ENCODE assay signal across 1 cellular context in the genomic region with DNA sequence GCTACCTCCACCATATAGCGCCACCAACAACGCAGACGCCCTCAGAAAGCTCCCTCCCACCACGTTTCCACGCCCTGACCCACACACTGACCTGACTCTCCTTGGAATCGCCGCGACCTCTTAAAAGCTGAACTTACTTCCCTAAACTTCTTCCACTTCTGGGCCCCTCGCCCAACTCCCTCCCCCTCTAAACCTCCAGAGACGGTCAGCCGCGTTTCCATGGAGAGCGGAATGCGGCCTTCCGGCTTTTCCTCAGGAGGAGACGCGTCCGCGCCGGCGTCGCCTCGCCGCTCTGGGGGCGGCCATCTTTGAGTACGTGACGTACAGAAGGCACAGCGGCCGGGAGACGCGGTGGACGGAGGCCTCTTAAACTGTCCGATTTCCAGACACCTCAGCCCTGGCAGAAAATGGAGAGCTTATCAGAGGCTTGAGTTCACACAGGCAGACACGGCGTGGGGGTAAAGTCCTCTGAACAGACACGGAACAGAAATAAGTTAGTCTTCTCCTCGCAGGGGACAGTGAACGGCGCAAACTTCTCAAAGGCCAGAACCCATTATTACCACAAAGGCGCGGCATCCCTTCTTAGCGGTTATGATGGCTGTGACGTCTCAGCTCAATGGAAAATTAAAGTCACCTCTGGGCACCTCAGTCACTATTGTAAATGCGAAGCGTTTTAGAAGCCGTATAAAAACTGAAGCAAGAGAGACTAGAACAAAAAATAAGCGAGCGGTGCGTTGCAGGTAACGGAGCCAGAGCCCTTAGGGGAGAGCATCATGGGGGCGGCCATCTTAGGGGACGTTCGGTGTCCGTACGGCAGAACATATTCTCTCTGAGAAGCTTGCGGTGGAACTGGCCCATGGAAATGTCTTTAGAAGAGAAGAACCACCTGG.
TF ChIP-seq lines count a peak whose summit lies in the region.

TSS of gene ZNF432 (minus strand) at position 235 of the 890 bp plus-strand sequence. CDS start 1,970 bp downstream, outside the sequence.

TF ChIP-seq in HEK293, 187 proteins besides CTCF, POLR2A, EP300 and RAD21 (continued from another document and continues in another):
- TF ChIP-seq PRDM10 (tag by site-specific recombination; IDR thresholded peaks at IDR 0.05) = peak; percentile 55
- TF ChIP-seq ZNF837 (tag by site-specific recombination; IDR thresholded peaks at IDR 0.05) = no peak
- TF ChIP-seq, protein P1, sequence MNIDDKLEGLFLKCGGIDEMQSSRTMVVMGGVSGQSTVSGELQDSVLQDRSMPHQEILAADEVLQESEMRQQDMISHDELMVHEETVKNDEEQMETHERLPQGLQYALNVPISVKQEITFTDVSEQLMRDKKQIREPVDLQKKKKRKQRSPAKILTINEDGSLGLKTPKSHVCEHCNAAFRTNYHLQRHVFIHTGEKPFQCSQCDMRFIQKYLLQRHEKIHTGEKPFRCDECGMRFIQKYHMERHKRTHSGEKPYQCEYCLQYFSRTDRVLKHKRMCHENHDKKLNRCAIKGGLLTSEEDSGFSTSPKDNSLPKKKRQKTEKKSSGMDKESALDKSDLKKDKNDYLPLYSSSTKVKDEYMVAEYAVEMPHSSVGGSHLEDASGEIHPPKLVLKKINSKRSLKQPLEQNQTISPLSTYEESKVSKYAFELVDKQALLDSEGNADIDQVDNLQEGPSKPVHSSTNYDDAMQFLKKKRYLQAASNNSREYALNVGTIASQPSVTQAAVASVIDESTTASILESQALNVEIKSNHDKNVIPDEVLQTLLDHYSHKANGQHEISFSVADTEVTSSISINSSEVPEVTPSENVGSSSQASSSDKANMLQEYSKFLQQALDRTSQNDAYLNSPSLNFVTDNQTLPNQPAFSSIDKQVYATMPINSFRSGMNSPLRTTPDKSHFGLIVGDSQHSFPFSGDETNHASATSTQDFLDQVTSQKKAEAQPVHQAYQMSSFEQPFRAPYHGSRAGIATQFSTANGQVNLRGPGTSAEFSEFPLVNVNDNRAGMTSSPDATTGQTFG (tag by site-specific recombination; IDR thresholded peaks at IDR 0.05; ENCODE audit: borderline replicate concordance) = no peak
- TF ChIP-seq ZEB2 (tag by site-specific recombination; IDR thresholded peaks at IDR 0.05) = peak; percentile 33; the same call in 1 of the 2 replicates
- TF ChIP-seq TRIM28 (IDR thresholded peaks at IDR 0.05; ENCODE audit: borderline replicate concordance, low read length) = 0 out of 2 replicates have a peak, but pooled peaks have one; percentile 45
- no peak for TF ChIP-seq PRDM2 (tag by site-specific recombination; IDR thresholded peaks at IDR 0.05; ENCODE audit: borderline replicate concordance)
- TF ChIP-seq ZSCAN5A (tag by site-specific recombination; IDR thresholded peaks at IDR 0.05) = no peak
- no peak for TF ChIP-seq ZNF596 (tag by site-specific recombination; IDR thresholded peaks at IDR 0.05)
- no peak for TF ChIP-seq SETDB1 (IDR thresholded peaks at IDR 0.05; ENCODE audit: insufficient read length, low read length)
- no peak for TF ChIP-seq ZFP41 (tag by site-specific recombination; IDR thresholded peaks at IDR 0.05; ENCODE audit: borderline replicate concordance)
- no peak for TF ChIP-seq ZNF514 (tag by site-specific recombination; IDR thresholded peaks at IDR 0.05)
- TF ChIP-seq ZNF488 (tag by site-specific recombination; IDR thresholded peaks at IDR 0.05) = no peak
- no peak for TF ChIP-seq ZNF416 (tag by site-specific recombination; IDR thresholded peaks at IDR 0.05)
- peak; percentile 93 for TF ChIP-seq ZFHX2 (tag by site-specific recombination; conservative IDR thresholded peaks at IDR 0.05)
- TF ChIP-seq ZNF791 (tag by site-specific recombination; IDR thresholded peaks at IDR 0.05) = no peak
- TF ChIP-seq ZNF324 (tag by site-specific recombination; IDR thresholded peaks at IDR 0.05) = no peak; the same call in 1 of the 2 replicates
- TF ChIP-seq, protein P2, sequence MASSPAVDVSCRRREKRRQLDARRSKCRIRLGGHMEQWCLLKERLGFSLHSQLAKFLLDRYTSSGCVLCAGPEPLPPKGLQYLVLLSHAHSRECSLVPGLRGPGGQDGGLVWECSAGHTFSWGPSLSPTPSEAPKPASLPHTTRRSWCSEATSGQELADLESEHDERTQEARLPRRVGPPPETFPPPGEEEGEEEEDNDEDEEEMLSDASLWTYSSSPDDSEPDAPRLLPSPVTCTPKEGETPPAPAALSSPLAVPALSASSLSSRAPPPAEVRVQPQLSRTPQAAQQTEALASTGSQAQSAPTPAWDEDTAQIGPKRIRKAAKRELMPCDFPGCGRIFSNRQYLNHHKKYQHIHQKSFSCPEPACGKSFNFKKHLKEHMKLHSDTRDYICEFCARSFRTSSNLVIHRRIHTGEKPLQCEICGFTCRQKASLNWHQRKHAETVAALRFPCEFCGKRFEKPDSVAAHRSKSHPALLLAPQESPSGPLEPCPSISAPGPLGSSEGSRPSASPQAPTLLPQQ (tag by site-specific recombination; IDR thresholded peaks at IDR 0.05) = 0 out of 2 replicates have a peak, but pooled peaks have one; percentile 73
- no peak for TF ChIP-seq ZNF529 (tag by site-specific recombination; IDR thresholded peaks at IDR 0.05; ENCODE audit: insufficient replicate concordance)
- no peak for TF ChIP-seq ZNF555 (tag by site-specific recombination; conservative IDR thresholded peaks at IDR 0.05)
- peak; percentile 45 for TF ChIP-seq ZBTB17 (tag by site-specific recombination; IDR thresholded peaks at IDR 0.05)
- peak; percentile 91 for TF ChIP-seq EGR2 (tag by site-specific recombination; IDR thresholded peaks at IDR 0.05; ENCODE audit: low read depth)
- no peak for TF ChIP-seq ZNF747 (tag by site-specific recombination; IDR thresholded peaks at IDR 0.05)
- 0 out of 2 replicates have a peak, but pooled peaks have one; percentile 9 for TF ChIP-seq ZNF2 (tag by site-specific recombination; IDR thresholded peaks at IDR 0.05)
- TF ChIP-seq REST (tag by site-specific recombination; IDR thresholded peaks at IDR 0.05) = no peak
- peak; percentile 89 for TF ChIP-seq ZNF600 (tag by site-specific recombination; IDR thresholded peaks at IDR 0.05)
- no peak for TF ChIP-seq ZNF423 (tag by site-specific recombination; IDR thresholded peaks at IDR 0.05)
- TF ChIP-seq ZNF585B (tag by site-specific recombination; IDR thresholded peaks at IDR 0.05) = no peak
- TF ChIP-seq SCRT2 (tag by site-specific recombination; IDR thresholded peaks at IDR 0.05) = no peak
- TF ChIP-seq, protein P3, sequence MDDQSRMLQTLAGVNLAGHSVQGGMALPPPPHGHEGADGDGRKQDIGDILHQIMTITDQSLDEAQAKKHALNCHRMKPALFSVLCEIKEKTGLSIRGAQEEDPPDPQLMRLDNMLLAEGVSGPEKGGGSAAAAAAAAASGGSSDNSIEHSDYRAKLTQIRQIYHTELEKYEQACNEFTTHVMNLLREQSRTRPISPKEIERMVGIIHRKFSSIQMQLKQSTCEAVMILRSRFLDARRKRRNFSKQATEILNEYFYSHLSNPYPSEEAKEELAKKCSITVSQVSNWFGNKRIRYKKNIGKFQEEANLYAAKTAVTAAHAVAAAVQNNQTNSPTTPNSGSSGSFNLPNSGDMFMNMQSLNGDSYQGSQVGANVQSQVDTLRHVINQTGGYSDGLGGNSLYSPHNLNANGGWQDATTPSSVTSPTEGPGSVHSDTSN (CRISPR knock-in tag; IDR thresholded peaks at IDR 0.05) = no peak
